In genomic region chr19:48868196-48868886, GRCh38 we compare ENCODE assay signal across 8 cellular contexts. TPM values are rescaled to one million over a fixed set of nuclear protein-coding genes. Genes with fewer than 3 reads are reported as not detected.
A peak's percentile ranks its signal among the peaks of the same experiment; 100 is the strongest.
DNase-seq lines count a peak whose midpoint lies in the region; ATAC-seq and TF ChIP-seq lines count a peak whose summit lies in the region.

A gene with protein sequence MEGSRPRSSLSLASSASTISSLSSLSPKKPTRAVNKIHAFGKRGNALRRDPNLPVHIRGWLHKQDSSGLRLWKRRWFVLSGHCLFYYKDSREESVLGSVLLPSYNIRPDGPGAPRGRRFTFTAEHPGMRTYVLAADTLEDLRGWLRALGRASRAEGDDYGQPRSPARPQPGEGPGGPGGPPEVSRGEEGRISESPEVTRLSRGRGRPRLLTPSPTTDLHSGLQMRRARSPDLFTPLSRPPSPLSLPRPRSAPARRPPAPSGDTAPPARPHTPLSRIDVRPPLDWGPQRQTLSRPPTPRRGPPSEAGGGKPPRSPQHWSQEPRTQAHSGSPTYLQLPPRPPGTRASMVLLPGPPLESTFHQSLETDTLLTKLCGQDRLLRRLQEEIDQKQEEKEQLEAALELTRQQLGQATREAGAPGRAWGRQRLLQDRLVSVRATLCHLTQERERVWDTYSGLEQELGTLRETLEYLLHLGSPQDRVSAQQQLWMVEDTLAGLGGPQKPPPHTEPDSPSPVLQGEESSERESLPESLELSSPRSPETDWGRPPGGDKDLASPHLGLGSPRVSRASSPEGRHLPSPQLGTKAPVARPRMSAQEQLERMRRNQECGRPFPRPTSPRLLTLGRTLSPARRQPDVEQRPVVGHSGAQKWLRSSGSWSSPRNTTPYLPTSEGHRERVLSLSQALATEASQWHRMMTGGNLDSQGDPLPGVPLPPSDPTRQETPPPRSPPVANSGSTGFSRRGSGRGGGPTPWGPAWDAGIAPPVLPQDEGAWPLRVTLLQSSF (minus strand): TSS chr19:48868617. CDS start chr19:48867620, 997 bp downstream.

- ATAC-seq in Panc1, result no peak
- ATAC-seq in HG03460 (IDR thresholded peaks at IDR 0.05; ENCODE audit: unreplicated experiment), result no peak
- no peak for ATAC-seq in GM21526 (IDR thresholded peaks at IDR 0.05; ENCODE audit: low FRiP score, unreplicated experiment)

- H3K9me3 ChIP-seq in Panc1 (ENCODE audit: control insufficient read depth, insufficient read depth, low read depth, low read length) (no peaks in the 10 kb centered on the region), neuron (ENCODE audit: low read length) (peaks cover 3% of the 10 kb centered on the region)

- intact Hi-C loops in Panc1 (cut with micrococcal nuclease; ENCODE audit: unreplicated experiment), result no loop called here

- BruUV-seq in Panc1 (replicated peaks; lab: Mats Ljungman, UMichigan), result TSS peak; percentile 97

- H3K36me3 ChIP-seq in Panc1 (ENCODE audit: control insufficient read depth, insufficient read depth, low read length), result peaks cover 8% of the 10 kb centered on the region; the same call in 1 of the 2 replicates
- H3K36me3 ChIP-seq in neuron (ENCODE audit: insufficient read depth, low read length), result peaks cover 3% of the 10 kb centered on the region

- H3K27me3 ChIP-seq in Panc1 (ENCODE audit: control insufficient read depth, insufficient read depth, low read length) (no peaks in the 10 kb centered on the region), neuron (ENCODE audit: insufficient read depth, low read length) (no peaks in the 10 kb centered on the region)

- POLR2A ChIA-PET in Panc1 (lab: Charles Lee), result no interaction called here

- in situ Hi-C loops in Panc1 (cut with HindIII; ENCODE audit: low pct_unique_long_range_greater_than_20kb, low sequenced_read_pairs), result no loop called here

- DNase-seq in COLO829 (ENCODE audit: low spot score) (peak; percentile 18), Panc1 (ENCODE audit: low read depth, low spot score) (no peak), fibroblast of pulmonary artery (ENCODE audit: low read depth) (peak; percentile 58), dermis blood vessel endothelial cell (no peak), RPMI8226 (no peak)

- H3K4me3 ChIP-seq in Panc1 (ENCODE audit: low read depth in 2 of 2, low read length in 2 of 2), result peak within 1 kb of the TSS in 1 of 2 experiments; percentile 9; a peak in 2 of 4 replicates
- peak within 1 kb of the TSS; percentile 61 for H3K4me3 ChIP-seq in fibroblast of pulmonary artery (replicated peaks; ENCODE audit: low read depth, low read length)
- H3K4me3 ChIP-seq in neuron (ENCODE audit: low read length), result peak within 1 kb of the TSS; percentile 11

- H3K27ac ChIP-seq in Panc1 (ENCODE audit: low read length), result peak within 1 kb of the TSS; percentile 59

- CTCF ChIA-PET in Panc1 (lab: Charles Lee), result interaction anchor here (0.7 kb wide), 1 partner anchor 20 kb away, joined by 3 read pairs; no protein-coding TSS in a partner anchor

- H3K4me1 ChIP-seq in Panc1 (ENCODE audit: control insufficient read depth, insufficient read depth, low read length) (peaks cover 12% of the 10 kb centered on the region), neuron (ENCODE audit: insufficient read depth, low read length) (peaks cover 33% of the 10 kb centered on the region)

- peak within 1 kb of the TSS; percentile 85 for H2AFZ ChIP-seq in neuron (ENCODE audit: low read depth, low read length)

- TF ChIP-seq CTCF in Panc1 (IDR thresholded peaks at IDR 0.05), result no peak
- TF ChIP-seq CTCF in fibroblast of pulmonary artery (IDR thresholded peaks at IDR 0.05; ENCODE audit: low read length, missing control alignments), result no peak

RNA-seq across cellular contexts. Expression of the gene that starts here (rescaled TPM):
- 4.2 TPM for total RNA-seq in Panc1 (2021; ENCODE audit: unreplicated experiment)
- 4.4 TPM for polyA plus RNA-seq in Panc1 (2012; ENCODE audit: insufficient read length)
- 2.6 and 6.5 TPM in 2 replicates for total RNA-seq in dermis blood vessel endothelial cell

Comparison
In these comparisons a context has a peak if more than half of its experiments do, and no peak if none do; other contexts are left out.
1. DNase-seq: peak in COLO829 (single experiment) and fibroblast of pulmonary artery (single experiment); none in Panc1 (single experiment), dermis blood vessel endothelial cell (single experiment) and RPMI8226 (single experiment).